In genomic region chr15:56327721-56328502, GRCh38 we compare ENCODE assay signal across 1 cellular context.
TF ChIP-seq lines count a peak whose summit lies in the region.

No MANE protein-coding gene starts in this region.

TF ChIP-seq in H1, 55 proteins besides CTCF, POLR2A, EP300 and RAD21 (continued from another document):
- no peak for TF ChIP-seq ATF3 (IDR thresholded peaks at IDR 0.05; ENCODE audit: insufficient read depth, low read depth, low read length)
- TF ChIP-seq BCL11A (IDR thresholded peaks at IDR 0.05; ENCODE audit: low read depth in 2 of 2, low read length in 2 of 2): no peak
- no peak for TF ChIP-seq CREB1 (IDR thresholded peaks at IDR 0.05)
- no peak for TF ChIP-seq TEAD4 (IDR thresholded peaks at IDR 0.05; ENCODE audit: low read depth, low read length)
- TF ChIP-seq POLR2AphosphoS5 (IDR thresholded peaks at IDR 0.05; ENCODE audit: low read depth, low read length): no peak
TF ChIP-seq in H1: peak in this region for 0.
